Comparison of ENCODE assay signal across 7 cellular contexts in genomic region chr16:88221001-88221761, GRCh38.
DNase-seq lines count a peak whose midpoint lies in the region; ATAC-seq, FAIRE-seq and TF ChIP-seq lines count a peak whose summit lies in the region.
"Not testable (repeated sequence)": the region's sequence is repeated elsewhere in the genome, so short reads cannot be mapped to it uniquely, and the experiment has no call there.

No MANE protein-coding gene starts in this region.

- not testable (repeated sequence) for H3K9me3 Mint-ChIP-seq in nephron

- H3K4me2 ChIP-seq in K562 (ENCODE audit: insufficient read depth, low read length) = not testable (repeated sequence)

- H3K9me3 ChIP-seq in RWPE2 (ENCODE audit: severe bottlenecking); K562 (replicated peaks; ENCODE audit: control insufficient read depth, insufficient read depth, low read depth, low read length); right cardiac atrium (ENCODE audit: control insufficient read depth, low read length); right lobe of liver: not testable (repeated sequence)

- H3K9me1 ChIP-seq in K562 (ENCODE audit: control insufficient read depth, insufficient read depth, low read length) = not testable (repeated sequence)

- BruUV-seq in K562 (replicated peaks; lab: Mats Ljungman, UMichigan) = not testable (repeated sequence)

- ATAC-seq in RWPE2 (ENCODE audit: low read depth); K562: not testable (repeated sequence)
- ATAC-seq in Right ventricle myocardium superior (ENCODE audit: poor library complexity) (peak; percentile 75), right cardiac atrium (peak; percentile 70 to 75), right lobe of liver (peak; percentile 58 to 86 (median 77))
- ATAC-seq in stimulated activated naive CD8-positive, alpha-beta T cell treated with anti-CD3 and anti-CD28 coated beads, Interleukin-15, Interleukin-2, amounts not matched to agents 100 U/mL and 50 U/mL, for 24 hours = peak; percentile 14

- FAIRE-seq in K562 (lab: Jason Lieb, UNC) = not testable (repeated sequence)

- WGBS in K562 (ENCODE audit: insufficient coverage, low coverage, missing lambda C conversion rate) = 8% methylated on average over 29 of the region's 29 CpGs
- WGBS in right cardiac atrium = 37% methylated on average over 29 of the region's 29 CpGs
- 44% methylated on average over 16 of the region's 29 CpGs for WGBS in right lobe of liver (ENCODE audit: insufficient coverage, low coverage, low lambda C conversion rate, missing lambda C conversion rate)

- in situ Hi-C loops in K562 (cut with MboI) = not testable (repeated sequence)

- peak; percentile 49 for DNase-seq in RWPE2 (ENCODE audit: low spot score)
- not testable (repeated sequence) for DNase-seq in K562 (ENCODE audit: extremely low read depth in 1 of 4, low spot score in 3 of 4); right lobe of liver; stimulated activated naive CD8-positive, alpha-beta T cell treated with anti-CD3 and anti-CD28 coated beads, Interleukin-15, Interleukin-2, amounts not matched to agents 100 U/mL and 50 U/mL, for 24 hours
- DNase-seq in Right ventricle myocardium superior = peak; percentile 54
- DNase-seq in right cardiac atrium = peak in 2 of 3 donors; percentile 64 to 81

- CTCF ChIA-PET in K562 (lab: Yijun Ruan, JAX; ENCODE audit: low intra/inter-chr PET ratio) = not testable (repeated sequence)

- H3K9ac ChIP-seq in K562 (ENCODE audit: insufficient read depth in 1 of 2, low read depth in 2 of 2, low read length in 2 of 2) = not testable (repeated sequence)

- not testable (repeated sequence) for H3K27me3 Mint-ChIP-seq in nephron (ENCODE audit: low read depth)

- not testable (repeated sequence) for H3K4me3 ChIP-seq in RWPE2 (ENCODE audit: severe bottlenecking); K562; right cardiac atrium (ENCODE audit: low read length); right lobe of liver

- intact Hi-C loops in K562 (cut with micrococcal nuclease); Right ventricle myocardium superior (cut with DNase I); right cardiac atrium (cut with DNase I); right lobe of liver (cut with DNase I): not testable (repeated sequence)

- peak overlapping the region in 2 of 3 experiments; percentile 6 to 16 for H3K27ac Mint-ChIP-seq in nephron

- H3K27me3 ChIP-seq in RWPE2 (ENCODE audit: insufficient read depth, poor library complexity, severe bottlenecking); right cardiac atrium (ENCODE audit: control insufficient read depth, insufficient read depth); right lobe of liver: not testable (repeated sequence)
- H3K27me3 ChIP-seq in K562 (ENCODE audit: control insufficient read depth in 2 of 2, insufficient read depth in 2 of 2, low read length in 2 of 2) = peaks cover 0 to 38% of the 10 kb centered on the region in 2 experiments; a peak in 4 of 5 replicates

- H4K20me1 ChIP-seq in K562 (replicated peaks; ENCODE audit: control insufficient read depth, insufficient read depth, low read length) = not testable (repeated sequence)

- TF ChIP-seq EP300 in K562 (IDR thresholded peaks at IDR 0.05; ENCODE audit: low read length) = not testable (repeated sequence)

- not testable (repeated sequence) for H3K79me2 ChIP-seq in K562 (ENCODE audit: control insufficient read depth, insufficient read depth, low read length)

- not testable (repeated sequence) for TF ChIP-seq POLR2A in K562 (conservative IDR thresholded peaks at IDR 0.05); right lobe of liver (IDR thresholded peaks at IDR 0.05)

- H3K27ac ChIP-seq in RWPE2 (ENCODE audit: poor library complexity, severe bottlenecking); K562 (ENCODE audit: extremely low read depth, low read depth, low read length); right cardiac atrium (ENCODE audit: low read length); right lobe of liver: not testable (repeated sequence)

- H3K4me1 ChIP-seq in RWPE2 (ENCODE audit: insufficient read depth, poor library complexity, severe bottlenecking); K562 (replicated peaks in 1 of 2; ENCODE audit: control insufficient read depth in 2 of 2, insufficient read depth in 2 of 2, low read length in 2 of 2); right cardiac atrium (ENCODE audit: control insufficient read depth, insufficient read depth, low read length); right lobe of liver: not testable (repeated sequence)

- H3K4me1 Mint-ChIP-seq in nephron = not testable (repeated sequence)

- not testable (repeated sequence) for H2AFZ ChIP-seq in K562 (ENCODE audit: low read depth, low read length)

- TF ChIP-seq CTCF in RWPE2 (IDR thresholded peaks at IDR 0.05; ENCODE audit: poor library complexity, severe bottlenecking); K562 (IDR thresholded peaks at IDR 0.05 in 2 of 3, conservative IDR thresholded peaks at IDR 0.05 in 1 of 3; ENCODE audit: insufficient read depth in 2 of 3, low read depth in 1 of 3, low read length in 3 of 3); right lobe of liver (IDR thresholded peaks at IDR 0.05); nephron (IDR thresholded peaks at IDR 0.05; ENCODE audit: unreplicated experiment in 3 of 3): not testable (repeated sequence)

- H3K4me3 Mint-ChIP-seq in nephron = not testable (repeated sequence)

- H3K36me3 Mint-ChIP-seq in nephron (ENCODE audit: low read depth) = not testable (repeated sequence)

- POLR2A ChIA-PET in K562 (lab: Yijun Ruan, JAX) = not testable (repeated sequence)

- TF ChIP-seq RAD21 in K562 (CRISPR knock-in tag; conservative IDR thresholded peaks at IDR 0.05 in 1 of 2, IDR thresholded peaks at IDR 0.05 in 1 of 2) = not testable (repeated sequence)

- H3K36me3 ChIP-seq in RWPE2 (ENCODE audit: low read depth); K562 (ENCODE audit: control insufficient read depth, insufficient read depth, low read length); right lobe of liver: not testable (repeated sequence)

TF ChIP-seq in K562, 482 proteins besides CTCF, POLR2A, EP300 and RAD21:
- TF ChIP-seq ZBTB17 (CRISPR knock-in tag; IDR thresholded peaks at IDR 0.05) = peak; percentile 88
- 0 out of 2 replicates have a peak, but pooled peaks have one; percentile 39 for TF ChIP-seq ZNF589 (CRISPR knock-in tag; IDR thresholded peaks at IDR 0.05; ENCODE audit: low read depth)
TF ChIP-seq in K562: peak in this region for 2; not testable (repeated sequence) for 480.
